ENCODE assay signal across 16 cellular contexts in genomic region chr3:128062033-128062745, GRCh38. TPM values are rescaled to one million over a fixed set of nuclear protein-coding genes. Genes with fewer than 3 reads are reported as not detected.
DNase-seq lines count a peak whose midpoint lies in the region; ATAC-seq and TF ChIP-seq lines count a peak whose summit lies in the region.
"Had no signal": no experiment of that assay in that cellular context is flagged by ENCODE, and none has a peak within 500 bp of the region (broad histone marks: within the 10 kb centered on the region; RNA-seq: fewer than 3 reads in every experiment).

No MANE protein-coding gene starts in this region.

- H3K4me3 ChIP-seq in osteoblast (ENCODE audit: insufficient read depth, low read length), result no peak overlapping the region
- H3K4me3 ChIP-seq: esophagus squamous epithelium had no signal

- no peaks in the 10 kb centered on the region for H3K27me3 ChIP-seq in osteoblast (ENCODE audit: insufficient read depth, low read length)
- H3K27me3 ChIP-seq: brain microvascular endothelial cell, esophagus squamous epithelium had no signal

- intact Hi-C loops in activated CD4-positive, alpha-beta T cell treated with anti-CD3 and anti-CD28 coated beads for 36 hours (cut with DNase I, micrococcal nuclease), result no loop called here

- peaks cover 74% of the 10 kb centered on the region for H3K36me3 Mint-ChIP-seq in activated CD4-positive, alpha-beta T cell treated with anti-CD3 and anti-CD28 coated beads for 36 hours (ENCODE audit: low read depth)
- peaks cover 64% of the 10 kb centered on the region for H3K36me3 Mint-ChIP-seq in chondrocyte (ENCODE audit: low read depth)

- H3K27me3 Mint-ChIP-seq in activated CD4-positive, alpha-beta T cell treated with anti-CD3 and anti-CD28 coated beads for 36 hours, result no peaks in the 10 kb centered on the region
- H3K27me3 Mint-ChIP-seq in chondrocyte (ENCODE audit: low read depth), result no peaks in the 10 kb centered on the region

- H4K20me1 ChIP-seq in osteoblast (ENCODE audit: insufficient read depth, low read length), result peaks cover 63% of the 10 kb centered on the region

- H3K36me3 ChIP-seq in osteoblast (ENCODE audit: insufficient read depth, low read length), result peaks cover 86% of the 10 kb centered on the region

- H3K9me3 ChIP-seq in osteoblast (ENCODE audit: low read depth, low read length), result no peaks in the 10 kb centered on the region
- H3K9me3 ChIP-seq: esophagus squamous epithelium had no signal

- no peak for TF ChIP-seq CTCF in chondrocyte (IDR thresholded peaks at IDR 0.05)
- TF ChIP-seq CTCF in osteoblast (IDR thresholded peaks at IDR 0.05; ENCODE audit: extremely low read depth, low read depth, low read length), result no peak
- TF ChIP-seq CTCF in GM10248 (IDR thresholded peaks at IDR 0.05; ENCODE audit: control extremely low read depth, extremely low read depth, low read depth, missing control alignments), result no peak

- H2AFZ ChIP-seq in osteoblast (ENCODE audit: low read length), result no peak overlapping the region

- H3K27ac Mint-ChIP-seq in activated CD4-positive, alpha-beta T cell treated with anti-CD3 and anti-CD28 coated beads for 36 hours, result peak overlapping the region; percentile 0
- H3K27ac Mint-ChIP-seq in chondrocyte (ENCODE audit: unreplicated experiment), result peak overlapping the region; percentile 96

- DNase-seq in activated CD4-positive, alpha-beta T cell treated with anti-CD3 and anti-CD28 coated beads for 36 hours, result no peak
- no peak for DNase-seq in activated CD4-positive, alpha-beta T cell treated with anti-CD3 and anti-CD28 coated beads for 48 hours
- DNase-seq in LHCN-M2 (ENCODE audit: low read depth) (peak; percentile 53), chondrocyte (ENCODE audit: low spot score) (no peak), osteoblast (ENCODE audit: insufficient read length, low spot score, missing footprints) (no peak), GM10248 (ENCODE audit: extremely low spot score) (no peak)
- DNase-seq: brain microvascular endothelial cell; dermis blood vessel endothelial cell; DMS53; esophagus squamous epithelium; NCI-H1694 treated with DMSO at 0.1 percent for 48 hours; NCI-H226; stimulated activated naive CD4-positive, alpha-beta T cell treated with Interleukin-2 at 50 U/mL for 16 hours; SW 1271 had no signal

- H3K4me1 Mint-ChIP-seq in activated CD4-positive, alpha-beta T cell treated with anti-CD3 and anti-CD28 coated beads for 36 hours, result no peaks in the 10 kb centered on the region
- peaks cover 42% of the 10 kb centered on the region for H3K4me1 Mint-ChIP-seq in chondrocyte (ENCODE audit: low read depth)

- peaks cover 64% of the 10 kb centered on the region for H3K79me2 ChIP-seq in osteoblast (ENCODE audit: insufficient read depth, low read length)

- H3K4me3 Mint-ChIP-seq in activated CD4-positive, alpha-beta T cell treated with anti-CD3 and anti-CD28 coated beads for 36 hours, result no peak overlapping the region
- H3K4me3 Mint-ChIP-seq in chondrocyte (ENCODE audit: unreplicated experiment), result no peak overlapping the region

- peaks cover 37% of the 10 kb centered on the region for H3K4me1 ChIP-seq in osteoblast (ENCODE audit: insufficient read depth, low read length)

- peak overlapping the region; percentile 28 for H3K4me2 ChIP-seq in osteoblast (ENCODE audit: insufficient read depth, low read length)

- peak overlapping the region; percentile 87 for H3K27ac ChIP-seq in osteoblast (ENCODE audit: low read depth, low read length)

- ATAC-seq in activated CD4-positive, alpha-beta T cell treated with anti-CD3 and anti-CD28 coated beads for 36 hours, result no peak
- ATAC-seq in HG02759 (IDR thresholded peaks at IDR 0.05; ENCODE audit: unreplicated experiment) (no peak), GM18517 (IDR thresholded peaks at IDR 0.05; ENCODE audit: unreplicated experiment) (no peak)

- no peaks in the 10 kb centered on the region for H3K9me3 Mint-ChIP-seq in activated CD4-positive, alpha-beta T cell treated with anti-CD3 and anti-CD28 coated beads for 36 hours (ENCODE audit: low read depth)
- H3K9me3 Mint-ChIP-seq in chondrocyte (ENCODE audit: low read depth), result no peaks in the 10 kb centered on the region

- CTCF ChIA-PET in activated CD4-positive, alpha-beta T cell treated with anti-CD3 and anti-CD28 coated beads for 36 hours (lab: Charles Lee), result no interaction called here
- CTCF ChIA-PET in GM10248 (lab: Yijun Ruan, JAX), result interaction anchor here (0.6 kb wide), 1 partner anchor 1347 kb away, joined by 3 read pairs; no protein-coding TSS in a partner anchor

- POLR2A ChIA-PET in activated CD4-positive, alpha-beta T cell treated with anti-CD3 and anti-CD28 coated beads for 36 hours (lab: Charles Lee), result no interaction called here
- POLR2A ChIA-PET in GM10248 (lab: Yijun Ruan, JAX), result no interaction called here

RNA-seq across cellular contexts. Expression of gene SEC61A1, which starts 10.0 kb away (rescaled TPM):
- 100 to 1,000 TPM; 113 to 123 TPM for total RNA-seq in activated CD4-positive, alpha-beta T cell treated with anti-CD3 and anti-CD28 coated beads for 36 hours
- total RNA-seq in LHCN-M2 (2014; rRNA removed) (331 and 378 TPM in 2 replicates), chondrocyte (353 to 419 TPM (median 388 TPM) in 3 replicates), osteoblast (350 and 355 TPM in 2 replicates)
- 294 TPM for polyA plus RNA-seq in LHCN-M2 (2012)
